ENCODE assay signal across 2 cellular contexts in the genomic region with DNA sequence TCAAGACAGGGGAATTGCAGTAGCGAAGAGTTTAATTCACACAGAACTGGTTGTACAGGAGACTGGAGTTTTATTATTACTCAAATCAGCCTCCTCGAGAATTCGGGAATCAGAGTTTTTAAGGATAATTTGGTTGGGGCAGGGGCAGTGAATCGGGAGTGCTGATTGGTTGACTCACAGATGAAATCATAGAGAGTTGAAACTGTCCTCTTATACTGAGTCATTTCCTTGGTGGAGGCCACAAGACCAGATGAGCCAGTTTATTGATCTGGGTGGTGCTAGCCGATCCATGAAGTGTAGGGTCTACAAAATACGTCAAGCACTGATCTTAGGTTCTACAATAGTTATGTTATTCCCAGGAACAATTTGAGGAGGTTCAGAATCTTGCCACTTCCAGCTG.
TF ChIP-seq lines count a peak whose summit lies in the region.

No MANE protein-coding gene starts in this region.

TF ChIP-seq in SK-N-SH, 30 proteins besides CTCF, POLR2A, EP300 and RAD21 (continued from another document):
- TF ChIP-seq FOSL2 (IDR thresholded peaks at IDR 0.05; ENCODE audit: borderline replicate concordance, low read depth) (no peak), RXRA (IDR thresholded peaks at IDR 0.05; ENCODE audit: borderline replicate concordance, low read depth) (no peak), NRF1 (IDR thresholded peaks at IDR 0.05; ENCODE audit: low read depth, low read length) (no peak), REST (IDR thresholded peaks at IDR 0.05; ENCODE audit: low read depth, low read length) (no peak), FOXJ3 (CRISPR knock-in tag; IDR thresholded peaks at IDR 0.05) (no peak), NFIC (IDR thresholded peaks at IDR 0.05; ENCODE audit: borderline replicate concordance) (no peak), MEF2A (IDR thresholded peaks at IDR 0.05; ENCODE audit: borderline replicate concordance, low read depth) (no peak)

TF ChIP-seq in SK-N-SH treated with all-trans-retinoic acid at 6 μM for 48 hours, 23 proteins besides CTCF, POLR2A, EP300 and RAD21 (continued from another document):
- TF ChIP-seq PATZ1 (CRISPR knock-in tag; IDR thresholded peaks at IDR 0.05; ENCODE audit: borderline replicate concordance) (no peak), ZNF565 (CRISPR knock-in tag; conservative IDR thresholded peaks at IDR 0.05; ENCODE audit: low read depth) (no peak), GLIS3 (CRISPR knock-in tag; IDR thresholded peaks at IDR 0.05) (no peak), ZNF8 (CRISPR knock-in tag; IDR thresholded peaks at IDR 0.05) (no peak), TOX (CRISPR knock-in tag; IDR thresholded peaks at IDR 0.05; ENCODE audit: borderline replicate concordance) (no peak)
